ENCODE assay signal across 8 cellular contexts in genomic region chr19:58514564-58515020, GRCh38. TPM values are rescaled to one million over a fixed set of nuclear protein-coding genes. Genes with fewer than 3 reads are reported as not detected.
DNase-seq lines count a peak whose midpoint lies in the region; ATAC-seq and TF ChIP-seq lines count a peak whose summit lies in the region.

No MANE protein-coding gene starts in this region.

- peak overlapping the region; percentile 93 for H3K27ac Mint-ChIP-seq in T-helper 2 cell treated with Interferon-gamma antibody and Interleukin-4, amounts not matched to agents 5 μg/mL and 100 μg/mL, for 36 hours
- H3K27ac Mint-ChIP-seq in stimulated activated naive B cell treated with anti-CD40 and anti-IgM and Interleukin-4, amounts not matched to agents 10 μg/mL and 1 μg/mL and 100 μg/mL, for 72 hours, result peak overlapping the region; percentile 96

- DNase-seq in T-helper 2 cell treated with Interferon-gamma antibody and Interleukin-4, amounts not matched to agents 5 μg/mL and 100 μg/mL, for 36 hours (ENCODE audit: low spot score), result no peak
- no peak for DNase-seq in T-helper 2 cell
- peak; percentile 61 for DNase-seq in activated CD8-positive, alpha-beta memory T cell treated with anti-CD3 and anti-CD28 coated beads, Interleukin-2, amount 50 U/mL, for 48 hours
- no peak for DNase-seq in stimulated activated naive B cell treated with anti-CD40 and anti-IgM and Interleukin-4, amounts not matched to agents 10 μg/mL and 1 μg/mL and 100 μg/mL, for 72 hours
- DNase-seq in mesenteric fat pad (ENCODE audit: low spot score), result no peak
- no peak for DNase-seq in HuH-7.5 (ENCODE audit: low spot score)
- DNase-seq in HEK293T (ENCODE audit: extremely low spot score), result no peak

- H3K9me3 Mint-ChIP-seq in T-helper 2 cell treated with Interferon-gamma antibody and Interleukin-4, amounts not matched to agents 5 μg/mL and 100 μg/mL, for 36 hours, result no peaks in the 10 kb centered on the region
- H3K9me3 Mint-ChIP-seq in stimulated activated naive B cell treated with anti-CD40 and anti-IgM and Interleukin-4, amounts not matched to agents 10 μg/mL and 1 μg/mL and 100 μg/mL, for 72 hours, result no peaks in the 10 kb centered on the region

- H3K27me3 ChIP-seq in iPS-15b (ENCODE audit: control insufficient read depth, insufficient read depth, low read length), result no peaks in the 10 kb centered on the region

- H3K27me3 Mint-ChIP-seq in T-helper 2 cell treated with Interferon-gamma antibody and Interleukin-4, amounts not matched to agents 5 μg/mL and 100 μg/mL, for 36 hours (ENCODE audit: low read depth), result no peaks in the 10 kb centered on the region
- no peaks in the 10 kb centered on the region for H3K27me3 Mint-ChIP-seq in stimulated activated naive B cell treated with anti-CD40 and anti-IgM and Interleukin-4, amounts not matched to agents 10 μg/mL and 1 μg/mL and 100 μg/mL, for 72 hours

- peaks cover 12% of the 10 kb centered on the region for H3K36me3 ChIP-seq in iPS-15b (ENCODE audit: control insufficient read depth, insufficient read depth, low read length)

- H3K4me1 ChIP-seq in iPS-15b (ENCODE audit: control insufficient read depth, insufficient read depth, low read length), result peaks cover 9% of the 10 kb centered on the region

- H3K9me3 ChIP-seq in iPS-15b (ENCODE audit: control insufficient read depth, insufficient read depth, low read length), result no peaks in the 10 kb centered on the region

- H3K36me3 Mint-ChIP-seq in T-helper 2 cell treated with Interferon-gamma antibody and Interleukin-4, amounts not matched to agents 5 μg/mL and 100 μg/mL, for 36 hours (ENCODE audit: low read depth), result peaks cover 19% of the 10 kb centered on the region
- peaks cover 13 to 36% of the 10 kb centered on the region in 2 donors for H3K36me3 Mint-ChIP-seq in stimulated activated naive B cell treated with anti-CD40 and anti-IgM and Interleukin-4, amounts not matched to agents 10 μg/mL and 1 μg/mL and 100 μg/mL, for 72 hours

- POLR2A ChIA-PET in HEK293T (lab: Yijun Ruan, JAX), result no interaction called here

- H3K9ac ChIP-seq in iPS-15b (ENCODE audit: low read depth, low read length), result peak overlapping the region; percentile 79

- H3K4me3 ChIP-seq in iPS-15b (ENCODE audit: low read depth, low read length), result peak overlapping the region; percentile 87

- CTCF ChIA-PET in HEK293T (lab: Yijun Ruan, JAX), result no interaction called here

- peak overlapping the region; percentile 89 for H3K4me3 Mint-ChIP-seq in T-helper 2 cell treated with Interferon-gamma antibody and Interleukin-4, amounts not matched to agents 5 μg/mL and 100 μg/mL, for 36 hours
- peak overlapping the region; percentile 91 to 93 for H3K4me3 Mint-ChIP-seq in stimulated activated naive B cell treated with anti-CD40 and anti-IgM and Interleukin-4, amounts not matched to agents 10 μg/mL and 1 μg/mL and 100 μg/mL, for 72 hours

- peaks cover 18% of the 10 kb centered on the region for H3K4me1 Mint-ChIP-seq in T-helper 2 cell treated with Interferon-gamma antibody and Interleukin-4, amounts not matched to agents 5 μg/mL and 100 μg/mL, for 36 hours (ENCODE audit: low read depth)
- peaks cover 32 to 59% of the 10 kb centered on the region in 2 donors for H3K4me1 Mint-ChIP-seq in stimulated activated naive B cell treated with anti-CD40 and anti-IgM and Interleukin-4, amounts not matched to agents 10 μg/mL and 1 μg/mL and 100 μg/mL, for 72 hours

- ATAC-seq in stimulated activated naive B cell treated with anti-CD40 and anti-IgM and Interleukin-4, amounts not matched to agents 10 μg/mL and 1 μg/mL and 100 μg/mL, for 72 hours (replicated peaks), result no peak

TF ChIP-seq in HEK293T, 16 proteins besides CTCF, POLR2A, EP300 and RAD21:
- TF ChIP-seq FOXM1 (IDR thresholded peaks at IDR 0.05; ENCODE audit: borderline replicate concordance), result no peak
- no peak for TF ChIP-seq PKNOX1 (IDR thresholded peaks at IDR 0.05)
- no peak for TF ChIP-seq ARNT (IDR thresholded peaks at IDR 0.05)
- TF ChIP-seq LEF1 (IDR thresholded peaks at IDR 0.05; ENCODE audit: borderline replicate concordance), result no peak
- TF ChIP-seq CTBP1 (IDR thresholded peaks at IDR 0.05; ENCODE audit: borderline replicate concordance), result no peak
- no peak for TF ChIP-seq FOXA1 (IDR thresholded peaks at IDR 0.05)
- TF ChIP-seq FOXK2 (IDR thresholded peaks at IDR 0.05), result no peak
- TF ChIP-seq ZNF384 (IDR thresholded peaks at IDR 0.05), result no peak
- no peak for TF ChIP-seq SP1 (IDR thresholded peaks at IDR 0.05)
- no peak for TF ChIP-seq BHLHE40 (IDR thresholded peaks at IDR 0.05; ENCODE audit: borderline replicate concordance)
- no peak for TF ChIP-seq NFRKB (IDR thresholded peaks at IDR 0.05)
TF ChIP-seq in HEK293T: peak in this region for 0.

RNA-seq across cellular contexts. Expression of gene SLC27A5, which starts 2.8 kb away (rescaled TPM):
- total RNA-seq in mesenteric fat pad, result 6.5 TPM

RNA-seq across cellular contexts. Expression of gene ZBTB45, which starts 5.0 kb away (rescaled TPM):
- total RNA-seq in mesenteric fat pad, result 11.8 TPM

RNA-seq across cellular contexts. Expression of gene TRIM28, which starts 29.3 kb away (rescaled TPM):
- total RNA-seq in mesenteric fat pad, result 185 TPM

RNA-seq across cellular contexts. Expression of gene ZNF446, which starts 38.4 kb away (rescaled TPM):
- total RNA-seq in mesenteric fat pad, result 5.6 TPM

RNA-seq across cellular contexts. Expression of gene CHMP2A, which starts 40.3 kb away (rescaled TPM):
- total RNA-seq in mesenteric fat pad, result 116 TPM
